Comparison of ENCODE assay signal across 17 cellular contexts in the genomic region with DNA sequence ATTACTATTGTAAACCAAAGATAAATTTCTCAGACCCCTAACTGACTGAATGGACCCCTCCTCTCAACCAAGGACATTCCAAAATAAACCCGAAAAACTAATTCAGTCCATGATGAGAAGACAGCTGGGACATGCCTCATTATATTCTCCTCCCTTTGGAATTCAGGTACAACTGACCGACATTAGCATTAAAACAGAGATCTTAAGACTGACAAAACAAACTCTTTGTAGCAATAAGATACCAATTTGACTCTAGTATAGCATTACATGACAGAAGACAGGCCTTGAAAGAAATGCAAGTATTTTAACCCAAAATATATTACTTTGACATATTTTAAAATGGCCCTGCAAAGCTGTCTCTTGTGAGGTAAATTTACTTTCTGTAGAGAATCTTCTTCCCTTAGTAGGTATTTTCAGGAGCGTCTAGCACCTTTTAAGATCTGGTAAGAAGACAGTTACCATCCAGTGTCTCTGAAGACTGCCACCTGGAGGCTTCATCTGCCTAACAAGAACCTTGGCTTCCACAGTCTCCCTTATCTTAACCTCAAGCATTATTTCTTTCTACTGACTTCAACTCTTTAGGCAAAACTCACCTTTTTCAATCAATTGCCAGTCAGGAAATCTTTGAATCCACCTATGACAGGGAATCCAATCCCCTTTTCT.
DNase-seq lines count a peak whose midpoint lies in the region; ATAC-seq and TF ChIP-seq lines count a peak whose summit lies in the region.
"Had no signal": no experiment of that assay in that cellular context is flagged by ENCODE, and none has a peak within 500 bp of the region (broad histone marks: within the 10 kb centered on the region; RNA-seq: fewer than 3 reads in every experiment).

No MANE protein-coding gene starts in this region.

- no peak for ATAC-seq in activated CD8-positive, alpha-beta T cell treated with anti-CD3 and anti-CD28 coated beads, Interleukin-2, amount 10 ng/mL, durations not matched to agents 7 days and 5 days
- ATAC-seq: gastroesophageal sphincter had no signal

- H3K4me3 ChIP-seq in GM12865 (ENCODE audit: low read depth, low read length) (no peak overlapping the region), Loucy (ENCODE audit: low read length, poor library complexity, severe bottlenecking) (no peak overlapping the region), brain microvascular endothelial cell (ENCODE audit: low read depth, low read length) (no peak overlapping the region)
- H3K4me3 ChIP-seq: gastroesophageal sphincter, spleen, tibial nerve had no signal

- H3K27me3 ChIP-seq in Loucy (ENCODE audit: insufficient read depth, low read length, poor library complexity, severe bottlenecking), result no peaks in the 10 kb centered on the region
- no peaks in the 10 kb centered on the region for H3K27me3 ChIP-seq in brain microvascular endothelial cell (replicated peaks)
- H3K27me3 ChIP-seq: gastroesophageal sphincter, spleen, tibial nerve had no signal

- no peak overlapping the region for H3K27ac ChIP-seq in brain microvascular endothelial cell
- H3K27ac ChIP-seq: gastroesophageal sphincter, spleen, tibial nerve had no signal

- DNase-seq in GM12865 (ENCODE audit: low read depth) (peak; percentile 15), brain microvascular endothelial cell (no peak), mesothelial cell of epicardium (ENCODE audit: low spot score in 2 of 2, unreplicated experiment in 2 of 2) (no peak), immature natural killer cell (no peak), NCI-H446 (lab: John Stamatoyannopoulos, UW) (no peak)
- DNase-seq in activated CD8-positive, alpha-beta T cell treated with anti-CD3 and anti-CD28 coated beads, Interleukin-2, amount 10 ng/mL, durations not matched to agents 7 days and 5 days, result no peak
- DNase-seq in activated CD4-positive, CD25-positive, alpha-beta regulatory T cell (lab: John Stamatoyannopoulos, UW), result no peak
- DNase-seq: activated CD8-positive, alpha-beta memory T cell treated with anti-CD3 and anti-CD28 coated beads, Interleukin-2, amount 50 U/mL, for 48 hours; NCI-H1092 treated with DMSO at 0.1 percent for 48 hours; NCI-H510A treated with DMSO at 0.1 percent for 48 hours; nucleus accumbens; SHP77 treated with DMSO at 0.1 percent for 48 hours; spleen had no signal

- H3K36me3 ChIP-seq in Loucy (ENCODE audit: insufficient read depth, low read length), result no peaks in the 10 kb centered on the region
- no peaks in the 10 kb centered on the region for H3K36me3 ChIP-seq in brain microvascular endothelial cell (replicated peaks)
- H3K36me3 ChIP-seq: gastroesophageal sphincter, spleen, tibial nerve had no signal

- peaks cover 13% of the 10 kb centered on the region for H3K9me3 Mint-ChIP-seq in mesothelial cell of epicardium
- H3K9me3 Mint-ChIP-seq in immature natural killer cell, result peaks cover 0 to 42% (median 16%) of the 10 kb centered on the region in 6 donors
- no peaks in the 10 kb centered on the region for H3K9me3 Mint-ChIP-seq in activated CD8-positive, alpha-beta T cell treated with anti-CD3 and anti-CD28 coated beads, Interleukin-2, amount 10 ng/mL, durations not matched to agents 7 days and 5 days (ENCODE audit: insufficient read depth)

- CTCF ChIA-PET in activated CD8-positive, alpha-beta T cell treated with anti-CD3 and anti-CD28 coated beads, Interleukin-2, amount 10 ng/mL, durations not matched to agents 7 days and 5 days (lab: Charles Lee), result no interaction called here

- H3K9me3 ChIP-seq in Loucy (ENCODE audit: insufficient read depth, low read depth, low read length), result no peaks in the 10 kb centered on the region
- H3K9me3 ChIP-seq: Caco-2 had no signal

- POLR2A ChIA-PET in activated CD8-positive, alpha-beta T cell treated with anti-CD3 and anti-CD28 coated beads, Interleukin-2, amount 10 ng/mL, durations not matched to agents 7 days and 5 days (lab: Charles Lee), result no interaction called here

- peak overlapping the region; percentile 23 for H3K27ac Mint-ChIP-seq in mesothelial cell of epicardium
- H3K27ac Mint-ChIP-seq in immature natural killer cell, result no peak overlapping the region
- H3K27ac Mint-ChIP-seq in activated CD8-positive, alpha-beta T cell treated with anti-CD3 and anti-CD28 coated beads, Interleukin-2, amount 10 ng/mL, durations not matched to agents 7 days and 5 days, result no peak overlapping the region

- H3K36me3 Mint-ChIP-seq in mesothelial cell of epicardium (peaks cover 4% of the 10 kb centered on the region), immature natural killer cell (no peaks in the 10 kb centered on the region)
- H3K36me3 Mint-ChIP-seq in activated CD8-positive, alpha-beta T cell treated with anti-CD3 and anti-CD28 coated beads, Interleukin-2, amount 10 ng/mL, durations not matched to agents 7 days and 5 days (ENCODE audit: low read depth), result no peaks in the 10 kb centered on the region

- H3K4me1 Mint-ChIP-seq in mesothelial cell of epicardium (peaks cover 24% of the 10 kb centered on the region), immature natural killer cell (no peaks in the 10 kb centered on the region)
- H3K4me1 Mint-ChIP-seq in activated CD8-positive, alpha-beta T cell treated with anti-CD3 and anti-CD28 coated beads, Interleukin-2, amount 10 ng/mL, durations not matched to agents 7 days and 5 days (ENCODE audit: low read depth), result no peaks in the 10 kb centered on the region

- no peak overlapping the region for H3K4me2 ChIP-seq in Loucy (ENCODE audit: low read depth, low read length, poor library complexity, severe bottlenecking)

- H3K9ac ChIP-seq in Loucy (ENCODE audit: low read depth, low read length, poor library complexity, severe bottlenecking), result no peak overlapping the region

- H3K4me3 Mint-ChIP-seq in mesothelial cell of epicardium (no peak overlapping the region), immature natural killer cell (no peak overlapping the region)
- H3K4me3 Mint-ChIP-seq in activated CD8-positive, alpha-beta T cell treated with anti-CD3 and anti-CD28 coated beads, Interleukin-2, amount 10 ng/mL, durations not matched to agents 7 days and 5 days, result no peak overlapping the region

- H3K9me2 ChIP-seq in Loucy (replicated peaks; ENCODE audit: low read depth, low read length), result no peaks in the 10 kb centered on the region; the same call in 1 of the 2 replicates

- no peaks in the 10 kb centered on the region for H3K4me1 ChIP-seq in Loucy (ENCODE audit: insufficient read depth, low read length, poor library complexity, severe bottlenecking)
- H3K4me1 ChIP-seq: Caco-2, gastroesophageal sphincter, spleen had no signal

- in situ Hi-C loops in brain microvascular endothelial cell (cut with HindIII; ENCODE audit: low pct_ligation_motif_present, low sequenced_read_pairs), result no loop called here

- H4K20me1 ChIP-seq in Loucy (ENCODE audit: insufficient read depth, low read length, poor library complexity, severe bottlenecking), result no peaks in the 10 kb centered on the region

- no peaks in the 10 kb centered on the region for H3F3A ChIP-seq in Loucy (ENCODE audit: low read depth)

- H3K79me2 ChIP-seq in Loucy (ENCODE audit: insufficient read depth, low read length), result no peaks in the 10 kb centered on the region

- no peak overlapping the region for H2AFZ ChIP-seq in Loucy (ENCODE audit: low read length)

- H3K27me3 Mint-ChIP-seq in mesothelial cell of epicardium (ENCODE audit: low read depth) (no peaks in the 10 kb centered on the region), immature natural killer cell (ENCODE audit: low read depth in 3 of 3) (no peaks in the 10 kb centered on the region)
- no peaks in the 10 kb centered on the region for H3K27me3 Mint-ChIP-seq in activated CD8-positive, alpha-beta T cell treated with anti-CD3 and anti-CD28 coated beads, Interleukin-2, amount 10 ng/mL, durations not matched to agents 7 days and 5 days (ENCODE audit: low read depth)

- TF ChIP-seq CTCF in GM12865 (IDR thresholded peaks at IDR 0.05; ENCODE audit: insufficient read depth, low read depth, low read length, missing control alignments), result no peak
- TF ChIP-seq CTCF in Loucy (conservative IDR thresholded peaks at IDR 0.05; ENCODE audit: low read length), result peak; percentile 23
- peak; percentile 60 for TF ChIP-seq CTCF in brain microvascular endothelial cell (IDR thresholded peaks at IDR 0.05; ENCODE audit: low read depth, low read length, missing control alignments)
- TF ChIP-seq CTCF in mesothelial cell of epicardium (IDR thresholded peaks at IDR 0.05; ENCODE audit: unreplicated experiment), result no peak

Comparison
In these comparisons a context has a peak if more than half of its experiments do, and no peak if none do; other contexts are left out.
1. CTCF ChIP-seq: peak in Loucy (single experiment) and brain microvascular endothelial cell (single experiment); none in GM12865 (single experiment) and mesothelial cell of epicardium (single experiment).